Comparison of ENCODE assay signal across 18 cellular contexts in genomic region chr2:102621630-102622029, GRCh38. TPM values are rescaled to one million over a fixed set of nuclear protein-coding genes. Genes with fewer than 3 reads are reported as not detected.
"Had no signal": no experiment of that assay in that cellular context is flagged by ENCODE, and none has a peak within 500 bp of the region (broad histone marks: within the 10 kb centered on the region; RNA-seq: fewer than 3 reads in every experiment).

No MANE protein-coding gene starts in this region.

- DNase-seq: activated CD4-positive, alpha-beta T cell treated with anti-CD3 and anti-CD28 coated beads, Interleukin-2, amount 50 U/mL, for 1 hour; activated CD8-positive, alpha-beta memory T cell treated with anti-CD3 and anti-CD28 coated beads for 24 hours; activated CD8-positive, alpha-beta memory T cell treated with anti-CD3 and anti-CD28 coated beads, Interleukin-2, amount 50 U/mL, for 48 hours; activated effector memory CD4-positive, alpha-beta T cell treated with Interleukin-2 at 50 U/mL for 16 hours; activated T-cell treated with anti-CD3 and anti-CD28 coated beads, Interleukin-2, amount 50 U/mL, for 48 hours; foreskin keratinocyte; lower lobe of right lung; stimulated activated CD4-positive, alpha-beta T cell treated with anti-CD3 and anti-CD28 coated beads, Interleukin-1b, Interleukin-23, amount 100 ng/mL, for 48 hours; stimulated activated naive CD8-positive, alpha-beta T cell treated with anti-CD3 and anti-CD28 coated beads, Interleukin-15, Interleukin-2, amounts not matched to agents 100 U/mL and 50 U/mL, for 24 hours had no signal

- H3K9ac ChIP-seq: parathyroid adenoma had no signal

- H3K9me3 ChIP-seq: ascending aorta, lower lobe of right lung, vagina had no signal

- H3K4me1 ChIP-seq: foreskin keratinocyte had no signal

- H3K27ac ChIP-seq: ascending aorta, coronary artery, foreskin keratinocyte, hepatocyte, lower lobe of right lung, parathyroid adenoma, tibial nerve, vagina had no signal

- H3K4me3 ChIP-seq: ascending aorta, coronary artery, hepatocyte, lower lobe of right lung, tibial nerve, vagina had no signal

- H3K36me3 ChIP-seq: ascending aorta, lower lobe of right lung, tibial nerve, vagina had no signal

- H3K27me3 ChIP-seq: ascending aorta, vagina had no signal

RNA-seq across cellular contexts. Expression of gene SLC9A2, which starts 2.3 kb away (rescaled TPM):
- total RNA-seq: ascending aorta; fibroblast of lung; mesenteric fat pad; T-helper 2 cell treated with Interferon-gamma antibody and Interleukin-4, amounts not matched to agents 100 ng/mL and 5 ng/mL, for 36 hours; vagina had no signal
- polyA plus RNA-seq: fibroblast of lung had no signal
